7 cellular contexts compared by ENCODE assay signal in genomic region chr10:84783386-84783785, GRCh38.
A peak's percentile ranks its signal among the peaks of the same experiment; 100 is the strongest.
DNase-seq lines count a peak whose midpoint lies in the region; ATAC-seq and TF ChIP-seq lines count a peak whose summit lies in the region.

No MANE protein-coding gene starts in this region.

- intact Hi-C loops in heart right ventricle (cut with DNase I), result loop anchor here in 6 of 10 donors (5.0 to 10.0 kb wide), 3 partner anchors 59 to 1591 kb away; no protein-coding TSS in a partner anchor

- peak; percentile 79 for ATAC-seq in GM19452 (IDR thresholded peaks at IDR 0.05; ENCODE audit: unreplicated experiment)
- peak; percentile 94 for ATAC-seq in HG03565 (IDR thresholded peaks at IDR 0.05; ENCODE audit: unreplicated experiment)
- ATAC-seq in heart right ventricle, result peak in 5 of 8 donors; percentile 70 to 79 (median 74)

- H3K4me3 ChIP-seq in heart right ventricle, result no peak overlapping the region

- H3K27ac ChIP-seq in RWPE1, result no peak overlapping the region
- H3K27ac ChIP-seq in heart right ventricle, result no peak overlapping the region

- peak; percentile 24 for DNase-seq in GM03348 (ENCODE audit: low spot score)
- peak; percentile 42 for DNase-seq in RWPE1 (ENCODE audit: low spot score)
- peak in 1 of 2 donors; percentile 15 for DNase-seq in heart right ventricle
- peak; percentile 3 for DNase-seq in stromal cell of bone marrow (ENCODE audit: low read depth)
- DNase-seq in NCI-H526 treated with DMSO at 0.1 percent for 48 hours (lab: John Stamatoyannopoulos, UW), result no peak

- POLR2A ChIA-PET in RWPE1 (lab: Yijun Ruan, JAX; ENCODE audit: low non-redundant PET), result no interaction called here

- WGBS in heart right ventricle, 2 donors, result 0 to 2% methylated on average over 1 of the region's 1 CpG

- no peaks in the 10 kb centered on the region for H3K27me3 ChIP-seq in heart right ventricle

- no peaks in the 10 kb centered on the region for H3K9me3 ChIP-seq in heart right ventricle

- H3K4me1 ChIP-seq in heart right ventricle, result no peaks in the 10 kb centered on the region

- CTCF ChIA-PET in RWPE1 (lab: Yijun Ruan, JAX), result interaction anchor here (0.6 kb wide), 1 partner anchor 54 kb away, joined by 3 read pairs; no protein-coding TSS in a partner anchor

- 0 out of 2 replicates have a peak, but pooled peaks have one; percentile 17 for TF ChIP-seq CTCF in RWPE1 (conservative IDR thresholded peaks at IDR 0.05; ENCODE audit: low read depth)
- TF ChIP-seq CTCF in heart right ventricle (IDR thresholded peaks at IDR 0.05), result peak; percentile 32 to 64 (median 57)

- H3K36me3 ChIP-seq in heart right ventricle, result no peaks in the 10 kb centered on the region
